ENCODE assay signal across 8 cellular contexts in the genomic region with DNA sequence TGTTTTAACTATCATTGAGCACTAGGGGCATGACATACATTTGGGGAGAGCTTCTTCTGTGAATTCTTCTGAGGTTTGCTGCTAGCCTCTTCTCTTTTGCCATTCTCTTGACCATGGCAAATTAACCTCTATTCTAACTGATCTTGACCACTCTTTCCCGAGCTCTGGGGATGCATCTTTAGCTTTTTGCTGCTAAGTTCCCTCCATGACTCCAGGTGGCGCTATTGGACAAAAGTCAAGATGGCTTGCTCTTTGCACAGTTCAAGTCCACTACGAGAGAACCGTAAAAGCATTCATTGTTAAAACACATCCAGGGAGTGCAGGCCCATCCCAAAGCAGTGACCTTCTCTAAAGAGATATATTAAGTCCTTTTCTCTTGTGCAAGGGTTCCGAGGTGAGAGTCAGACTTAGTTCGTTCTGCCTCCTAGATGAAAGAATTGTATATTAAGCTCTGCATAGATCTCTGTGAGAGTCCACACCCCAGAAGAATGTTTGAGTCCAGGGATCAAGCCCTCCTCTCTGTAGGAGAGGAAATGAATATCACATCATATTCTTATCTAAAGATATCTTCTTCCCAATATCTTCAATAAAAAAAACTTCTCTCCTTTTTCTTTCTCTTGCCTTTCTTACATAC.
DNase-seq lines count a peak whose midpoint lies in the region; ATAC-seq and TF ChIP-seq lines count a peak whose summit lies in the region.

No MANE protein-coding gene starts in this region.

- H3K4me3 ChIP-seq in breast epithelium = no peak overlapping the region
- H3K4me3 ChIP-seq in mesendoderm (ENCODE audit: low read length) = no peak overlapping the region

- no peak overlapping the region for H4K8ac ChIP-seq in mesendoderm (ENCODE audit: low read depth, low read length)

- H3K36me3 ChIP-seq in breast epithelium (no peaks in the 10 kb centered on the region), mesendoderm (ENCODE audit: control insufficient read depth, insufficient read depth, low read length) (no peaks in the 10 kb centered on the region)

- POLR2A ChIA-PET in activated CD4-positive, alpha-beta T cell treated with anti-CD3 and anti-CD28 coated beads, Interleukin-2, amount 10 ng/mL, durations not matched to agents 7 days and 5 days (lab: Charles Lee) = no interaction called here

- no peaks in the 10 kb centered on the region for H3K79me2 ChIP-seq in mesendoderm (ENCODE audit: control insufficient read depth, insufficient read depth, low read length)

- H2AK5ac ChIP-seq in mesendoderm (ENCODE audit: low read length) = no peak overlapping the region

- no peak overlapping the region for H3K56ac ChIP-seq in mesendoderm (ENCODE audit: low read length)

- no peak overlapping the region for H3K4me2 ChIP-seq in mesendoderm (ENCODE audit: low read length)

- TF ChIP-seq POLR2A in breast epithelium (IDR thresholded peaks at IDR 0.05) = no peak

- H3K36me3 Mint-ChIP-seq in activated CD4-positive, alpha-beta T cell treated with anti-CD3 and anti-CD28 coated beads, Interleukin-2, amount 10 ng/mL, durations not matched to agents 7 days and 5 days (ENCODE audit: low read depth) = no peaks in the 10 kb centered on the region

- intact Hi-C loops in breast epithelium (cut with DNase I; ENCODE audit: low total_unique reads) (no loop called here), cardiac septum (cut with DNase I) (no loop called here)

- CTCF ChIA-PET in activated CD4-positive, alpha-beta T cell treated with anti-CD3 and anti-CD28 coated beads, Interleukin-2, amount 10 ng/mL, durations not matched to agents 7 days and 5 days (lab: Charles Lee) = no interaction called here

- no peak overlapping the region for H3K18ac ChIP-seq in mesendoderm (ENCODE audit: low read length)

- peak in 2 of 3 donors; percentile 14 to 18 for TF ChIP-seq CTCF in breast epithelium (IDR thresholded peaks at IDR 0.05)

- H3K27me3 ChIP-seq in breast epithelium = no peaks in the 10 kb centered on the region
- H3K27me3 ChIP-seq in mesendoderm (ENCODE audit: insufficient read depth, low read length, poor library complexity) = no peaks in the 10 kb centered on the region

- H3K27ac ChIP-seq in breast epithelium (no peak overlapping the region), mesendoderm (ENCODE audit: low read depth, low read length) (no peak overlapping the region)

- H2BK15ac ChIP-seq in mesendoderm (replicated peaks; ENCODE audit: low read depth) = no peak overlapping the region

- H2BK5ac ChIP-seq in mesendoderm (ENCODE audit: low read length) = no peak overlapping the region

- no peak overlapping the region for H2BK120ac ChIP-seq in mesendoderm (ENCODE audit: low read depth, low read length)

- ATAC-seq in GM21737 (IDR thresholded peaks at IDR 0.05; ENCODE audit: unreplicated experiment) = no peak

- WGBS in mesendoderm (ENCODE audit: extremely low coverage, insufficient coverage, low lambda C conversion rate) = no CpG with 5 or more reads among the region's 6 CpGs

- H3K4me1 ChIP-seq in breast epithelium (no peaks in the 10 kb centered on the region), mesendoderm (ENCODE audit: control insufficient read depth, low read depth, low read length) (no peaks in the 10 kb centered on the region)

- peak; percentile 12 for DNase-seq in activated CD4-positive, alpha-beta T cell treated with anti-CD3 and anti-CD28 coated beads, Interleukin-2, amount 10 ng/mL, durations not matched to agents 7 days and 5 days
- no peak for DNase-seq in activated CD4-positive, alpha-beta T cell treated with anti-CD3 and anti-CD28 coated beads, Interleukin-2, amount 50 U/mL, for 4 hours
- DNase-seq in HT1080 (ENCODE audit: low read depth) = peak; percentile 42
- DNase-seq in NCI-H82 (lab: John Stamatoyannopoulos, UW) = peak; percentile 75
- no peak for DNase-seq in breast epithelium (ENCODE audit: low spot score in 2 of 2)
- peak; percentile 88 for DNase-seq in mesendoderm
- no peak for DNase-seq in cardiac septum (ENCODE audit: low spot score)

- no peaks in the 10 kb centered on the region for H3K9me3 ChIP-seq in breast epithelium

- no peak overlapping the region for H3K9ac ChIP-seq in mesendoderm (ENCODE audit: low read length)

- H3K27ac Mint-ChIP-seq in activated CD4-positive, alpha-beta T cell treated with anti-CD3 and anti-CD28 coated beads, Interleukin-2, amount 10 ng/mL, durations not matched to agents 7 days and 5 days = no peak overlapping the region

- H3K9me3 Mint-ChIP-seq in activated CD4-positive, alpha-beta T cell treated with anti-CD3 and anti-CD28 coated beads, Interleukin-2, amount 10 ng/mL, durations not matched to agents 7 days and 5 days = no peaks in the 10 kb centered on the region

- no peak overlapping the region for H3K4me3 Mint-ChIP-seq in activated CD4-positive, alpha-beta T cell treated with anti-CD3 and anti-CD28 coated beads, Interleukin-2, amount 10 ng/mL, durations not matched to agents 7 days and 5 days

- no peaks in the 10 kb centered on the region for H3K27me3 Mint-ChIP-seq in activated CD4-positive, alpha-beta T cell treated with anti-CD3 and anti-CD28 coated beads, Interleukin-2, amount 10 ng/mL, durations not matched to agents 7 days and 5 days

- no peaks in the 10 kb centered on the region for H3K79me1 ChIP-seq in mesendoderm (ENCODE audit: low read length)

- H3K4me1 Mint-ChIP-seq in activated CD4-positive, alpha-beta T cell treated with anti-CD3 and anti-CD28 coated beads, Interleukin-2, amount 10 ng/mL, durations not matched to agents 7 days and 5 days = no peaks in the 10 kb centered on the region

- no peak overlapping the region for H3K4ac ChIP-seq in mesendoderm (ENCODE audit: low read depth, low read length)

- H3K23ac ChIP-seq in mesendoderm (ENCODE audit: low read length) = no peak overlapping the region

- no peak overlapping the region for H4K5ac ChIP-seq in mesendoderm (ENCODE audit: low read length)

Comparison
In these comparisons a context has a peak if more than half of its experiments do, and no peak if none do; other contexts are left out.
1. DNase-seq: peak in activated CD4-positive, alpha-beta T cell treated with anti-CD3 and anti-CD28 coated beads, Interleukin-2, amount 10 ng/mL, durations not matched to agents 7 days and 5 days (single experiment), HT1080 (single experiment), NCI-H82 (single experiment) and mesendoderm (single experiment); none in activated CD4-positive, alpha-beta T cell treated with anti-CD3 and anti-CD28 coated beads, Interleukin-2, amount 50 U/mL, for 4 hours (0 of 2), breast epithelium (0 of 2) and cardiac septum (single experiment).